Comparison of ENCODE assay signal across 3 cellular contexts in genomic region chr17:42975700-42976099, GRCh38. TPM values are rescaled to one million over a fixed set of nuclear protein-coding genes. Genes with fewer than 3 reads are reported as not detected.
"Had no signal": no experiment of that assay in that cellular context is flagged by ENCODE, and none has a peak within 500 bp of the region (broad histone marks: within the 10 kb centered on the region; RNA-seq: fewer than 3 reads in every experiment).

No MANE protein-coding gene starts in this region.

RNA-seq across cellular contexts. Expression of gene PTGES3L, which starts 4.2 kb away (rescaled TPM):
- total RNA-seq: subcutaneous adipose tissue, tibial nerve had no signal

RNA-seq across cellular contexts. Expression of gene IFI35, which starts 30.9 kb away (rescaled TPM):
- polyA plus RNA-seq: neural cell had no signal
